Comparison of ENCODE assay signal across 2 cellular contexts in the genomic region with DNA sequence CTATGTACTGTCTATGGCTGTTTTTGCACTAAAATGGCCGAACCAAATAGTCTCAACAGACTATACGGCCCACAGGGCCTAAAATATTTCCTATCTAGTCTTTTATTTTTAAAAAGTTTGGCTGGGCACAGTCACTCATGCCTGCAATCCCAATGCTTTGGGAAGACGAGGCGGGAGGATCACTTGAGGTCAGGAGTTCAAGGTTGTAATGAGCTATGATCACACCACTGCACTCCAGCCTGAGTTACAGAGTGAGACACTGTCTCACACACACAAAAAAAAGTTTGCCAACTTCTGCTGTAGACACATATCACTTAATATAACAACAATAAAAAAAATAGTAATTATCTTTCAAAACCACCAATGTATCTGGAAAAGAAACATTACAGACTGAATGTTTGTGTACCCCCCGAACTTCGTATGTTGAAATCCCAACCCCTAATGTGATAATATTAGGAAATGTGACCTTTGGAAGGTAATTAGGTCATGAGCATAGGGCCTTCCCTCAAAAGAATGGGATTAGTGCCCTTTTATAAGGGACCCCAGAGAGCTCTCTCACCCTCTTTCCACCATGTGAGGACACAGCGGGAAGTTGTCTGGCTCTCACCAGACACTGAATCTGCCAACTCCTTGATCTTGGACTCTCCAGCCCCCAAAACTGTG.
A peak's percentile ranks its signal among the peaks of the same experiment; 100 is the strongest.
TF ChIP-seq lines count a peak whose summit lies in the region.

No MANE protein-coding gene starts in this region.

TF ChIP-seq in WTC11, 78 proteins besides CTCF, POLR2A, EP300 and RAD21 (continues in another document):
- no peak for TF ChIP-seq PRRX2 (CRISPR knock-in tag; IDR thresholded peaks at IDR 0.05)
- no peak for TF ChIP-seq EMX1 (CRISPR knock-in tag; IDR thresholded peaks at IDR 0.05)
- TF ChIP-seq JUN (CRISPR knock-in tag; IDR thresholded peaks at IDR 0.05) = no peak
- TF ChIP-seq MXD4 (CRISPR knock-in tag; IDR thresholded peaks at IDR 0.05; ENCODE audit: borderline replicate concordance) = no peak
- TF ChIP-seq, protein P1, sequence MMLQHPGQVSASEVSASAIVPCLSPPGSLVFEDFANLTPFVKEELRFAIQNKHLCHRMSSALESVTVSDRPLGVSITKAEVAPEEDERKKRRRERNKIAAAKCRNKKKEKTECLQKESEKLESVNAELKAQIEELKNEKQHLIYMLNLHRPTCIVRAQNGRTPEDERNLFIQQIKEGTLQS (CRISPR knock-in tag; conservative IDR thresholded peaks at IDR 0.05) = no peak
- no peak for TF ChIP-seq ZBTB21 (CRISPR knock-in tag; IDR thresholded peaks at IDR 0.05; ENCODE audit: borderline replicate concordance)
- TF ChIP-seq TEAD1 (CRISPR knock-in tag; IDR thresholded peaks at IDR 0.05) = no peak
- TF ChIP-seq, protein P2, sequence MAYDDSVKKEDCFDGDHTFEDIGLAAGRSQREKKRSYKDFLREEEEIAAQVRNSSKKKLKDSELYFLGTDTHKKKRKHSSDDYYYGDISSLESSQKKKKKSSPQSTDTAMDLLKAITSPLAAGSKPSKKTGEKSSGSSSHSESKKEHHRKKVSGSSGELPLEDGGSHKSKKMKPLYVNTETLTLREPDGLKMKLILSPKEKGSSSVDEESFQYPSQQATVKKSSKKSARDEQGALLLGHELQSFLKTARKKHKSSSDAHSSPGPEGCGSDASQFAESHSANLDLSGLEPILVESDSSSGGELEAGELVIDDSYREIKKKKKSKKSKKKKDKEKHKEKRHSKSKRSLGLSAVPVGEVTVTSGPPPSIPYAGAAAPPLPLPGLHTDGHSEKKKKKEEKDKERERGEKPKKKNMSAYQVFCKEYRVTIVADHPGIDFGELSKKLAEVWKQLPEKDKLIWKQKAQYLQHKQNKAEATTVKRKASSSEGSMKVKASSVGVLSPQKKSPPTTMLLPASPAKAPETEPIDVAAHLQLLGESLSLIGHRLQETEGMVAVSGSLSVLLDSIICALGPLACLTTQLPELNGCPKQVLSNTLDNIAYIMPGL (CRISPR knock-in tag; IDR thresholded peaks at IDR 0.05) = no peak
- TF ChIP-seq, protein P3, sequence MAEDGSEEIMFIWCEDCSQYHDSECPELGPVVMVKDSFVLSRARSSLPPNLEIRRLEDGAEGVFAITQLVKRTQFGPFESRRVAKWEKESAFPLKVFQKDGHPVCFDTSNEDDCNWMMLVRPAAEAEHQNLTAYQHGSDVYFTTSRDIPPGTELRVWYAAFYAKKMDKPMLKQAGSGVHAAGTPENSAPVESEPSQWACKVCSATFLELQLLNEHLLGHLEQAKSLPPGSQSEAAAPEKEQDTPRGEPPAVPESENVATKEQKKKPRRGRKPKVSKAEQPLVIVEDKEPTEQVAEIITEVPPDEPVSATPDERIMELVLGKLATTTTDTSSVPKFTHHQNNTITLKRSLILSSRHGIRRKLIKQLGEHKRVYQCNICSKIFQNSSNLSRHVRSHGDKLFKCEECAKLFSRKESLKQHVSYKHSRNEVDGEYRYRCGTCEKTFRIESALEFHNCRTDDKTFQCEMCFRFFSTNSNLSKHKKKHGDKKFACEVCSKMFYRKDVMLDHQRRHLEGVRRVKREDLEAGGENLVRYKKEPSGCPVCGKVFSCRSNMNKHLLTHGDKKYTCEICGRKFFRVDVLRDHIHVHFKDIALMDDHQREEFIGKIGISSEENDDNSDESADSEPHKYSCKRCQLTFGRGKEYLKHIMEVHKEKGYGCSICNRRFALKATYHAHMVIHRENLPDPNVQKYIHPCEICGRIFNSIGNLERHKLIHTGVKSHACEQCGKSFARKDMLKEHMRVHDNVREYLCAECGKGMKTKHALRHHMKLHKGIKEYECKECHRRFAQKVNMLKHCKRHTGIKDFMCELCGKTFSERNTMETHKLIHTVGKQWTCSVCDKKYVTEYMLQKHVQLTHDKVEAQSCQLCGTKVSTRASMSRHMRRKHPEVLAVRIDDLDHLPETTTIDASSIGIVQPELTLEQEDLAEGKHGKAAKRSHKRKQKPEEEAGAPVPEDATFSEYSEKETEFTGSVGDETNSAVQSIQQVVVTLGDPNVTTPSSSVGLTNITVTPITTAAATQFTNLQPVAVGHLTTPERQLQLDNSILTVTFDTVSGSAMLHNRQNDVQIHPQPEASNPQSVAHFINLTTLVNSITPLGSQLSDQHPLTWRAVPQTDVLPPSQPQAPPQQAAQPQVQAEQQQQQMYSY (CRISPR knock-in tag; IDR thresholded peaks at IDR 0.05) = no peak
- TF ChIP-seq, protein P4, sequence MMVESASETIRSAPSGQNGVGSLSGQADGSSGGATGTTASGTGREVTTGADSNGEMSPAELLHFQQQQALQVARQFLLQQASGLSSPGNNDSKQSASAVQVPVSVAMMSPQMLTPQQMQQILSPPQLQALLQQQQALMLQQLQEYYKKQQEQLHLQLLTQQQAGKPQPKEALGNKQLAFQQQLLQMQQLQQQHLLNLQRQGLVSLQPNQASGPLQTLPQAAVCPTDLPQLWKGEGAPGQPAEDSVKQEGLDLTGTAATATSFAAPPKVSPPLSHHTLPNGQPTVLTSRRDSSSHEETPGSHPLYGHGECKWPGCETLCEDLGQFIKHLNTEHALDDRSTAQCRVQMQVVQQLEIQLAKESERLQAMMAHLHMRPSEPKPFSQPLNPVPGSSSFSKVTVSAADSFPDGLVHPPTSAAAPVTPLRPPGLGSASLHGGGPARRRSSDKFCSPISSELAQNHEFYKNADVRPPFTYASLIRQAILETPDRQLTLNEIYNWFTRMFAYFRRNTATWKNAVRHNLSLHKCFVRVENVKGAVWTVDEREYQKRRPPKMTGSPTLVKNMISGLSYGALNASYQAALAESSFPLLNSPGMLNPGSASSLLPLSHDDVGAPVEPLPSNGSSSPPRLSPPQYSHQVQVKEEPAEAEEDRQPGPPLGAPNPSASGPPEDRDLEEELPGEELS (CRISPR knock-in tag; IDR thresholded peaks at IDR 0.05) = no peak
- no peak for TF ChIP-seq JAZF1 (CRISPR knock-in tag; IDR thresholded peaks at IDR 0.05)
- TF ChIP-seq ZNF121 (CRISPR knock-in tag; IDR thresholded peaks at IDR 0.05) = no peak
- TF ChIP-seq SOX15 (CRISPR knock-in tag; IDR thresholded peaks at IDR 0.05) = no peak
- TF ChIP-seq, protein P5, sequence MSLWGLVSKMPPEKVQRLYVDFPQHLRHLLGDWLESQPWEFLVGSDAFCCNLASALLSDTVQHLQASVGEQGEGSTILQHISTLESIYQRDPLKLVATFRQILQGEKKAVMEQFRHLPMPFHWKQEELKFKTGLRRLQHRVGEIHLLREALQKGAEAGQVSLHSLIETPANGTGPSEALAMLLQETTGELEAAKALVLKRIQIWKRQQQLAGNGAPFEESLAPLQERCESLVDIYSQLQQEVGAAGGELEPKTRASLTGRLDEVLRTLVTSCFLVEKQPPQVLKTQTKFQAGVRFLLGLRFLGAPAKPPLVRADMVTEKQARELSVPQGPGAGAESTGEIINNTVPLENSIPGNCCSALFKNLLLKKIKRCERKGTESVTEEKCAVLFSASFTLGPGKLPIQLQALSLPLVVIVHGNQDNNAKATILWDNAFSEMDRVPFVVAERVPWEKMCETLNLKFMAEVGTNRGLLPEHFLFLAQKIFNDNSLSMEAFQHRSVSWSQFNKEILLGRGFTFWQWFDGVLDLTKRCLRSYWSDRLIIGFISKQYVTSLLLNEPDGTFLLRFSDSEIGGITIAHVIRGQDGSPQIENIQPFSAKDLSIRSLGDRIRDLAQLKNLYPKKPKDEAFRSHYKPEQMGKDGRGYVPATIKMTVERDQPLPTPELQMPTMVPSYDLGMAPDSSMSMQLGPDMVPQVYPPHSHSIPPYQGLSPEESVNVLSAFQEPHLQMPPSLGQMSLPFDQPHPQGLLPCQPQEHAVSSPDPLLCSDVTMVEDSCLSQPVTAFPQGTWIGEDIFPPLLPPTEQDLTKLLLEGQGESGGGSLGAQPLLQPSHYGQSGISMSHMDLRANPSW (CRISPR knock-in tag; conservative IDR thresholded peaks at IDR 0.05; ENCODE audit: low read depth) = no peak

TF ChIP-seq in HepG2, 621 proteins besides CTCF, POLR2A, EP300 and RAD21:
- TF ChIP-seq SUZ12 (IDR thresholded peaks at IDR 0.05; ENCODE audit: low read depth, low read length) (no peak), ZNF101 (CRISPR knock-in tag; IDR thresholded peaks at IDR 0.05; ENCODE audit: borderline replicate concordance, low read depth) (no peak), TARDBP (CRISPR knock-in tag; IDR thresholded peaks at IDR 0.05) (no peak), ZNF264 (CRISPR knock-in tag; IDR thresholded peaks at IDR 0.05) (peak; percentile 99), NPAS2 (CRISPR knock-in tag; IDR thresholded peaks at IDR 0.05; ENCODE audit: borderline replicate concordance) (no peak), ZBTB3 (CRISPR knock-in tag; IDR thresholded peaks at IDR 0.05; ENCODE audit: borderline replicate concordance, low read depth) (no peak), ZNF652 (CRISPR knock-in tag; IDR thresholded peaks at IDR 0.05; ENCODE audit: borderline replicate concordance, low read depth) (no peak), ZFY (CRISPR knock-in tag; IDR thresholded peaks at IDR 0.05) (no peak), KLF12 (CRISPR knock-in tag; IDR thresholded peaks at IDR 0.05; ENCODE audit: borderline replicate concordance) (no peak), DNMT3B (CRISPR knock-in tag; conservative IDR thresholded peaks at IDR 0.05) (no peak), SOX6 (IDR thresholded peaks at IDR 0.05) (no peak), SOX6 (CRISPR knock-in tag; IDR thresholded peaks at IDR 0.05) (no peak), HNF4G (IDR thresholded peaks at IDR 0.05; ENCODE audit: borderline replicate concordance, low read depth, low read length) (peak; percentile 59; the same call in 1 of the 2 replicates), HNF4G (CRISPR knock-in tag; IDR thresholded peaks at IDR 0.05; ENCODE audit: borderline replicate concordance, low read depth) (no peak), HNF4A (CRISPR knock-in tag; IDR thresholded peaks at IDR 0.05) (peak; percentile 64), HNRNPH1 (optimal IDR thresholded peaks at IDR 0.05; ENCODE audit: low read depth, low read length) (no peak), TCF7L2 (IDR thresholded peaks at IDR 0.05; ENCODE audit: low read depth, low read length) (no peak), SOX5 (CRISPR knock-in tag; IDR thresholded peaks at IDR 0.05; ENCODE audit: borderline replicate concordance) (no peak), ZNF333 (CRISPR knock-in tag; IDR thresholded peaks at IDR 0.05; ENCODE audit: borderline replicate concordance) (no peak), ZNF225 (CRISPR knock-in tag; IDR thresholded peaks at IDR 0.05) (no peak), RFX5 (IDR thresholded peaks at IDR 0.05; ENCODE audit: low read depth, low read length) (no peak), NCOR1 (IDR thresholded peaks at IDR 0.05; ENCODE audit: borderline replicate concordance, low read length) (0 out of 2 replicates have a peak, but pooled peaks have one; percentile 41), SMARCE1 (IDR thresholded peaks at IDR 0.05; ENCODE audit: borderline replicate concordance) (no peak), JDP2 (CRISPR knock-in tag; IDR thresholded peaks at IDR 0.05; ENCODE audit: borderline replicate concordance) (no peak), HNRNPUL1 (IDR thresholded peaks at IDR 0.05; ENCODE audit: low read depth, low read length) (no peak)
- TF ChIP-seq, protein P6, sequence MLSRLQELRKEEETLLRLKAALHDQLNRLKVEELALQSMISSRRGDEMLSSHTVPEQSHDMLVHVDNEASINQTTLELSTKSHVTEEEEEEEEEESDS (CRISPR knock-in tag; IDR thresholded peaks at IDR 0.05; ENCODE audit: borderline replicate concordance) = no peak
TF ChIP-seq in HepG2: peak in this region for 4.
